ENCODE assay signal across 10 cellular contexts in the genomic region with DNA sequence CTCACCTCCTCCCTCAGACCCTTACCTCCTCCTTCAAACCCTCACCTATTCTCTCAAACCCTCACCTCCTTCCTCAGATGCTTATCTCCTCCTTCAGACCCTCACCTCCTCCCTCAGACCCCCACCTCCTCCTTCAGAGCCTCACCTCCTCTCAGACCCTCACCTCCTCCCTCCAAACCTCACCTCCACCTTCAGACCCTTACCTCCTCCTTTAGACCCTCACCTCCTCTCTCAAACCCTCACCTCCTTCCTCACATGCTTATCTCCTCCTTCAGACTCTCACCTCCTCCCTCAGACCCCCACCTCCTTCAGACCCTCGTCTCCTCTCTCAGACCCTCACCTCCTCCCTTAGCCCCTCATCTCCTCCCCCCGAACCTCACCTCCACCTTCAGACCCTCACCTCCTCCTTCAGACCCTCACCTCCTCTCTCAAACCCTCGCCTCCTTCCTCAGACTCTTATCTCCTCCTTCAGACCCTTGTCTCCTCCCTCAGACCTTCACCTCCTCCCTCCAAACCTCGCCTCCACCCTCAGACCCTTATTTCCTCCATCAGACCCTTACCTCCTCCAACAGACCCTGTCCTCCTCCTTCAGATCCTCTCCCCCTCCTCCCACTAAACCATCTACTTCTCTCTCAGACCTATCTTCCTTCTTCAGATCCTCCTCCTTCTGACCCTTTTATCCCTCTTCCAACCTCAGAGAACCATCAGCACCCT. TPM values are rescaled to one million over a fixed set of nuclear protein-coding genes. Genes with fewer than 3 reads are reported as not detected.
DNase-seq lines count a peak whose midpoint lies in the region; ATAC-seq and TF ChIP-seq lines count a peak whose summit lies in the region.
"Had no signal": no experiment of that assay in that cellular context is flagged by ENCODE, and none has a peak within 500 bp of the region (broad histone marks: within the 10 kb centered on the region; RNA-seq: fewer than 3 reads in every experiment).

No MANE protein-coding gene starts in this region.

- no peak overlapping the region for H3K4me3 ChIP-seq in CD4-positive, CD25-positive, alpha-beta regulatory T cell (ENCODE audit: low read depth, low read length)
- no peak overlapping the region for H3K4me3 ChIP-seq in prostate gland

- intact Hi-C loops in prostate gland (cut with DNase I): no loop called here

- H3K27me3 ChIP-seq in CD4-positive, CD25-positive, alpha-beta regulatory T cell (ENCODE audit: control insufficient read depth, insufficient read depth, low read length): no peaks in the 10 kb centered on the region
- H3K27me3 ChIP-seq in foreskin keratinocyte (no peaks in the 10 kb centered on the region), prostate gland (replicated peaks; ENCODE audit: insufficient read depth) (no peaks in the 10 kb centered on the region)

- H3K27ac Mint-ChIP-seq in CD4-positive, CD25-positive, alpha-beta regulatory T cell: peak overlapping the region; percentile 2 to 98 (median 94)

- H3K9me3 Mint-ChIP-seq in CD4-positive, CD25-positive, alpha-beta regulatory T cell: no peaks in the 10 kb centered on the region

- peaks cover 40% of the 10 kb centered on the region for H3K4me1 ChIP-seq in CD4-positive, CD25-positive, alpha-beta regulatory T cell (ENCODE audit: control insufficient read depth, insufficient read depth, low read length, poor library complexity, severe bottlenecking)
- H3K4me1 ChIP-seq in foreskin keratinocyte (peaks cover 21% of the 10 kb centered on the region), prostate gland (replicated peaks) (peaks cover 28% of the 10 kb centered on the region)

- TF ChIP-seq POLR2A in prostate gland (IDR thresholded peaks at IDR 0.05): no peak

- peak overlapping the region; percentile 65 to 97 (median 81) for H3K4me3 Mint-ChIP-seq in CD4-positive, CD25-positive, alpha-beta regulatory T cell

- H3K9me3 ChIP-seq in CD4-positive, CD25-positive, alpha-beta regulatory T cell (ENCODE audit: control insufficient read depth in 2 of 2, low read length in 2 of 2): no peaks in the 10 kb centered on the region
- no peaks in the 10 kb centered on the region for H3K9me3 ChIP-seq in prostate gland

- peaks cover 5 to 56% (median 29%) of the 10 kb centered on the region in 4 donors for H3K4me1 Mint-ChIP-seq in CD4-positive, CD25-positive, alpha-beta regulatory T cell

- no peak for TF ChIP-seq CTCF in VCaP (conservative IDR thresholded peaks at IDR 0.05)
- no peak for TF ChIP-seq CTCF in foreskin keratinocyte (conservative IDR thresholded peaks at IDR 0.05)
- no peak for TF ChIP-seq CTCF in prostate gland (IDR thresholded peaks at IDR 0.05)

- no peak for ATAC-seq in CD4-positive, CD25-positive, alpha-beta regulatory T cell (ENCODE audit: low read depth in 2 of 2)
- ATAC-seq in foreskin keratinocyte (no peak), GM21515 (IDR thresholded peaks at IDR 0.05; ENCODE audit: unreplicated experiment) (no peak)

- H3K27me3 Mint-ChIP-seq in CD4-positive, CD25-positive, alpha-beta regulatory T cell: no peaks in the 10 kb centered on the region

- 76% methylated on average over 4 of the region's 4 CpGs for WGBS in prostate gland

- peaks cover 3% of the 10 kb centered on the region for H3K36me3 ChIP-seq in CD4-positive, CD25-positive, alpha-beta regulatory T cell (ENCODE audit: control insufficient read depth, insufficient read depth, low read length)
- H3K36me3 ChIP-seq in prostate gland: no peaks in the 10 kb centered on the region

- no peaks in the 10 kb centered on the region for H3K36me3 Mint-ChIP-seq in CD4-positive, CD25-positive, alpha-beta regulatory T cell

- DNase-seq in CD4-positive, CD25-positive, alpha-beta regulatory T cell: no peak
- DNase-seq in foreskin keratinocyte (no peak), prostate gland (ENCODE audit: low spot score) (no peak), iPS-NIHi11 (ENCODE audit: low spot score) (no peak), NCI-H1694 treated with DMSO at 0.1 percent for 48 hours (lab: John Stamatoyannopoulos, UW) (no peak), GDM1 (lab: John Stamatoyannopoulos, UW) (no peak)
- DNase-seq: activated CD4-positive, alpha-beta T cell treated with anti-CD3 and anti-CD28 coated beads for 48 hours had no signal

- H3K27ac ChIP-seq in CD4-positive, CD25-positive, alpha-beta regulatory T cell (ENCODE audit: insufficient read depth, low read length, poor library complexity, severe bottlenecking): peak overlapping the region; percentile 94
- H3K27ac ChIP-seq in VCaP: peak overlapping the region; percentile 96
- H3K27ac ChIP-seq in foreskin keratinocyte: peak overlapping the region; percentile 89
- H3K27ac ChIP-seq in prostate gland: peak overlapping the region; percentile 96

RNA-seq across cellular contexts. Expression of a gene that starts 2.5 kb away (rescaled TPM):
- 231 TPM for total RNA-seq in CD4-positive, CD25-positive, alpha-beta regulatory T cell
- polyA plus RNA-seq in CD4-positive, CD25-positive, alpha-beta regulatory T cell: 10 to 100 TPM in 1 of 4 donors, 1 to 10 TPM in 3; 3.4 to 12.5 (median 5.4) TPM
- total RNA-seq in foreskin keratinocyte: 3.5 and 5.2 TPM in 2 replicates
- 6.8 and 8.8 TPM in 2 replicates for polyA plus RNA-seq in foreskin keratinocyte
- total RNA-seq in prostate gland: 10 to 100 TPM; 22.6 to 44.0 TPM

RNA-seq across cellular contexts. Expression of a gene that starts 31.6 kb away (rescaled TPM):
- total RNA-seq in CD4-positive, CD25-positive, alpha-beta regulatory T cell: not detected
- polyA plus RNA-seq in CD4-positive, CD25-positive, alpha-beta regulatory T cell: not detected
- total RNA-seq in foreskin keratinocyte (40.5 and 44.8 TPM in 2 replicates), prostate gland (10 to 100 TPM; 30.1 to 33.6 TPM)
- 46.3 and 46.9 TPM in 2 replicates for polyA plus RNA-seq in foreskin keratinocyte
- total RNA-seq: Daoy had no signal

RNA-seq across cellular contexts. Expression of a gene that starts 47.1 kb away (rescaled TPM):
- total RNA-seq in CD4-positive, CD25-positive, alpha-beta regulatory T cell: not detected
- polyA plus RNA-seq in CD4-positive, CD25-positive, alpha-beta regulatory T cell: not detected
- total RNA-seq in foreskin keratinocyte (not detected in 2 replicates), prostate gland (not detected)
- polyA plus RNA-seq in foreskin keratinocyte: not detected in 2 replicates
- total RNA-seq: Daoy had no signal

Comparison
In these comparisons a context has a peak if more than half of its experiments do, and no peak if none do; other contexts are left out.
1. RNA of a gene that starts 31.6 kb away (total RNA-seq): 40.5 to 44.8 TPM in foreskin keratinocyte and 30.1 to 33.6 TPM in prostate gland; not detected in CD4-positive, CD25-positive, alpha-beta regulatory T cell (single experiment); every median in the first group is over 10 times any median in the second.
2. Peak in every context shown above with its lines, with median percentiles within 50 percentile points of each other: H3K27ac ChIP-seq.